In the genomic region with DNA sequence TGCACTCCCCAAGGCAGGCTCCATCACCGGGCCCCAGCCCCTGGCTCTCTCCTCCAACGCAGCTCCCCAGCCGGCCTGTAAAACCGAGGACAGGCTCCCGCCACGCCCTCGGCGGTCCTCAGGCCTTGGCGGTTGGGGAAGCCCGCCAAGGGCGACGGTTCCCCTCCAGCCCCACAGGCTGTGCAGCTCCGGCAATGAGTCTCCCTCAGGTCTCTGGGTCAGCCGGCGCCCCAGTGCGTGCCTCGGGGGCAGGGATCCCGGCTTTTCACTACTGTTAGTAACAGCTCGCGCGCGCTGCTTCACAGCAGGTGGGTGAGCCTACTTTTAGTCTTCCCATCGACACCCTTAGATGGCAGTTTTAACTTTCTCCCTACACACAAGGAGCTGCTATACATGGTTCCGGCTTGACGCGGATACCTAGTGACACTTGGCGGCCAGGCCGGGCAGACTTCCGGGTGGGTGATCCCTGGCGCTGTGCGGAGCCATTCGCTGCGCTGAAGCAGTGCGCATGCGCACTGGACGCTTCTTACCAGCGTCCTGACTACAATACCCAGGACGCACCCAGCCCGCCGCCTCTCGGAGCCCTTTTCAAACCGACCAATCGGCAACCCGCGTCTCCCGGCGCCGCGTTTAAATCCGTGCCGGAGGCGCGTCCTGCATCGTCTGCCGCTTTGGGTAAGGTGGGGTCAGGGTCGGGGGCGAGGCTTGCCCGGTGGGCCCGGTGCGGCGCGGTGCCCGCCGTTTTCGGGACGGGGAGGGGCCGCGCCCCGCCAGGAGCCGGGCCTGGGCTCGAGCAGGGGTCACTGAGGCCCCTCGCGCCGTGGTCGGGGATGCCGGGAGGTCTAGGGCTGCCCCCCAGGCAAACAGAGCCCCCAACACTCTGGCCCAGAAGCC, we compare ENCODE assay signal across 8 cellular contexts. TPM values are rescaled to one million over a fixed set of nuclear protein-coding genes. Genes with fewer than 3 reads are reported as not detected.
DNase-seq lines count a peak whose midpoint lies in the region; ATAC-seq and TF ChIP-seq lines count a peak whose summit lies in the region.

A gene with protein sequence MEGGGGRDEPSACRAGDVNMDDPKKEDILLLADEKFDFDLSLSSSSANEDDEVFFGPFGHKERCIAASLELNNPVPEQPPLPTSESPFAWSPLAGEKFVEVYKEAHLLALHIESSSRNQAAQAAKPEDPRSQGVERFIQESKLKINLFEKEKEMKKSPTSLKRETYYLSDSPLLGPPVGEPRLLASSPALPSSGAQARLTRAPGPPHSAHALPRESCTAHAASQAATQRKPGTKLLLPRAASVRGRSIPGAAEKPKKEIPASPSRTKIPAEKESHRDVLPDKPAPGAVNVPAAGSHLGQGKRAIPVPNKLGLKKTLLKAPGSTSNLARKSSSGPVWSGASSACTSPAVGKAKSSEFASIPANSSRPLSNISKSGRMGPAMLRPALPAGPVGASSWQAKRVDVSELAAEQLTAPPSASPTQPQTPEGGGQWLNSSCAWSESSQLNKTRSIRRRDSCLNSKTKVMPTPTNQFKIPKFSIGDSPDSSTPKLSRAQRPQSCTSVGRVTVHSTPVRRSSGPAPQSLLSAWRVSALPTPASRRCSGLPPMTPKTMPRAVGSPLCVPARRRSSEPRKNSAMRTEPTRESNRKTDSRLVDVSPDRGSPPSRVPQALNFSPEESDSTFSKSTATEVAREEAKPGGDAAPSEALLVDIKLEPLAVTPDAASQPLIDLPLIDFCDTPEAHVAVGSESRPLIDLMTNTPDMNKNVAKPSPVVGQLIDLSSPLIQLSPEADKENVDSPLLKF (plus strand): TSS at position 614 of the 894 bp plus-strand sequence. CDS start 531 bp downstream, outside the sequence.

- peak; percentile 96 for ATAC-seq in HG02798 (IDR thresholded peaks at IDR 0.05; ENCODE audit: poor library complexity, unreplicated experiment)
- peak; percentile 98 for ATAC-seq in upper lobe of left lung (ENCODE audit: low FRiP score in 2 of 2)

- H3K36me3 ChIP-seq in upper lobe of left lung: peaks cover 2 to 18% (median 12%) of the 10 kb centered on the region in 4 donors

- H3K9me3 ChIP-seq in upper lobe of left lung: no peaks in the 10 kb centered on the region

- no peak for TF ChIP-seq EP300 in upper lobe of left lung (IDR thresholded peaks at IDR 0.05)

- no peaks in the 10 kb centered on the region for H3K27me3 ChIP-seq in upper lobe of left lung

- intact Hi-C loops in cardiac septum (cut with DNase I): loop anchor here (2.0 to 5.0 kb wide), 2 partner anchors 46 to 174 kb away; a partner anchor contains a TSS

- peak within 1 kb of the TSS; percentile 91 for H3K4me3 ChIP-seq in GM12875 (ENCODE audit: low read depth, low read length)
- H3K4me3 ChIP-seq in upper lobe of left lung: peak within 1 kb of the TSS; percentile 50 to 70 (median 62)

- TF ChIP-seq CTCF in GM12875 (IDR thresholded peaks at IDR 0.05; ENCODE audit: borderline replicate concordance, insufficient read depth, low read depth, low read length): no peak
- peak in 3 of 6 experiments; percentile 29 to 61 (median 36) for TF ChIP-seq CTCF in upper lobe of left lung (IDR thresholded peaks at IDR 0.05)

- H3K4me1 ChIP-seq in upper lobe of left lung: peaks cover 15 to 24% (median 19%) of the 10 kb centered on the region in 4 donors

- 1% methylated on average over 64 to 76 of the region's 76 CpGs for WGBS in adipose tissue, 3 donors
- 2 to 3% methylated on average over 28 to 56 of the region's 76 CpGs for WGBS in upper lobe of left lung, 2 donors

- H3K27ac ChIP-seq in adipose tissue (ENCODE audit: low read depth, low read length) (peak within 1 kb of the TSS; percentile 71), upper lobe of left lung (peak within 1 kb of the TSS; percentile 87 to 95 (median 93))

- peak in 3 of 4 donors; percentile 52 to 79 (median 55) for TF ChIP-seq POLR2A in upper lobe of left lung (IDR thresholded peaks at IDR 0.05)

- DNase-seq in NCI-H1436 (lab: John Stamatoyannopoulos, UW): peak; percentile 96
- peak; percentile 95 for DNase-seq in T follicular helper cell (ENCODE audit: low read depth)
- peak; percentile 98 for DNase-seq in cardiac septum (ENCODE audit: low spot score)
- DNase-seq in pons (ENCODE audit: low spot score): peak; percentile 97
- DNase-seq in upper lobe of left lung: peak; percentile 98 to 99

RNA-seq across cellular contexts. Expression of the gene that starts here (rescaled TPM):
- polyA plus RNA-seq in adipose tissue: under 1 TPM; 0.13 to 0.49 (median 0.34) TPM
- total RNA-seq in cardiac septum: 0.32 TPM
- total RNA-seq in upper lobe of left lung: 1 to 10 TPM in 3 of 6 donors, under 1 TPM in 2, not detected in 1; 0.30 to 4.4 (median 1.4) TPM

Comparison
In these comparisons a context has a peak if more than half of its experiments do, and no peak if none do; other contexts are left out.
1. Peak in every context shown above with its lines: DNase-seq, ATAC-seq, H3K4me3 ChIP-seq and H3K27ac ChIP-seq.
2. Peak in DNase-seq in cardiac septum; RNA of the gene not detected or under 1 TPM.